ENCODE assay signal across 8 cellular contexts in genomic region chr6:85593438-85594196, GRCh38. TPM values are rescaled to one million over a fixed set of nuclear protein-coding genes. Genes with fewer than 3 reads are reported as not detected.
DNase-seq lines count a peak whose midpoint lies in the region; ATAC-seq and TF ChIP-seq lines count a peak whose summit lies in the region.

Gene SNX14 (minus strand): TSS chr6:85593858. CDS start chr6:85593718, 140 bp downstream.

- H3K27ac Mint-ChIP-seq in type B pancreatic cell = peak within 1 kb of the TSS; percentile 97

- no peaks in the 10 kb centered on the region for H3K27me3 ChIP-seq in adrenal gland
- no peaks in the 10 kb centered on the region for H3K27me3 ChIP-seq in heart right ventricle

- H3K4me1 ChIP-seq in adrenal gland (replicated peaks in 1 of 2) = peaks cover 13 to 16% of the 10 kb centered on the region in 2 donors
- H3K4me1 ChIP-seq in heart right ventricle = peaks cover 0 to 32% (median 27%) of the 10 kb centered on the region in 9 donors

- no peaks in the 10 kb centered on the region for H3K27me3 Mint-ChIP-seq in type B pancreatic cell

- intact Hi-C loops in adrenal gland (cut with DNase I) (loop anchor here in 1 of 2 donors (10.0 kb wide), 1 partner anchor 81 kb away; no protein-coding TSS in a partner anchor), heart right ventricle (cut with DNase I) (loop anchor here in 8 of 10 donors (1.0 to 5.0 kb wide), 7 partner anchors 49 to 85 kb away; partner anchors contain the start of gene SYNCRIP (in 6 of the 8)), posterior cingulate gyrus (cut with DNase I) (loop anchor here (1.0 kb wide), 1 partner anchor 50 kb away; no protein-coding TSS in a partner anchor)

- H3K4me1 Mint-ChIP-seq in type B pancreatic cell (ENCODE audit: unreplicated experiment) = peaks cover 7% of the 10 kb centered on the region

- 0% methylated on average over 6 to 82 of the region's 82 CpGs for WGBS in adrenal gland, 4 donors
- 0% methylated on average over 82 of the region's 82 CpGs for WGBS in heart right ventricle, 2 donors

- no peak for TF ChIP-seq CTCF in GM13976 (IDR thresholded peaks at IDR 0.05; ENCODE audit: borderline replicate concordance, control extremely low read depth, extremely low read depth, insufficient read depth, missing control alignments)
- peak in 2 of 6 experiments; percentile 32 to 34 for TF ChIP-seq CTCF in adrenal gland (IDR thresholded peaks at IDR 0.05)
- TF ChIP-seq CTCF in heart right ventricle (IDR thresholded peaks at IDR 0.05) = peak in 4 of 9 donors; percentile 24 to 39 (median 32)
- TF ChIP-seq CTCF in type B pancreatic cell (conservative IDR thresholded peaks at IDR 0.05) = peak; percentile 26

- ATAC-seq in HG02798 (IDR thresholded peaks at IDR 0.05; ENCODE audit: poor library complexity, unreplicated experiment) (peak; percentile 90), heart right ventricle (peak; percentile 97 to 99 (median 98))

- DNase-seq in GM13976 (ENCODE audit: low spot score) (peak; percentile 93), NCI-H1417 treated with DMSO at 0.1 percent for 48 hours (lab: John Stamatoyannopoulos, UW) (peak; percentile 59), T-helper 1 cell (peak; percentile 55 to 87 (median 63)), adrenal gland (peak; percentile 95 to 98 (median 97)), heart right ventricle (peak; percentile 95 to 97), posterior cingulate gyrus (peak; percentile 85 to 98 (median 90)), type B pancreatic cell (ENCODE audit: extremely low spot score, unreplicated experiment) (peak; percentile 86)

- in situ Hi-C loops in GM13976 (cut with MboI; ENCODE audit: low sequenced_read_pairs, unreplicated experiment) = no loop called here

- TF ChIP-seq POLR2A in adrenal gland (IDR thresholded peaks at IDR 0.05) = peak; percentile 84 to 93

- peaks cover 20% of the 10 kb centered on the region for H3K36me3 Mint-ChIP-seq in type B pancreatic cell

- H3K9me3 Mint-ChIP-seq in type B pancreatic cell = no peaks in the 10 kb centered on the region

- H3K9me3 ChIP-seq in adrenal gland (replicated peaks in 1 of 3) (no peaks in the 10 kb centered on the region), heart right ventricle (no peaks in the 10 kb centered on the region)

- H3K36me3 ChIP-seq in adrenal gland (replicated peaks in 1 of 2) (no peaks in the 10 kb centered on the region), heart right ventricle (no peaks in the 10 kb centered on the region)

- H3K4me3 Mint-ChIP-seq in type B pancreatic cell = peak within 1 kb of the TSS; percentile 97

- peak within 1 kb of the TSS; percentile 73 to 98 (median 95) for H3K27ac ChIP-seq in adrenal gland
- H3K27ac ChIP-seq in heart right ventricle = peak within 1 kb of the TSS; percentile 82 to 99 (median 97)

- peak within 1 kb of the TSS; percentile 36 to 85 (median 76) for H3K4me3 ChIP-seq in adrenal gland
- H3K4me3 ChIP-seq in heart right ventricle = peak within 1 kb of the TSS; percentile 66 to 97 (median 83)

RNA-seq across cellular contexts. Expression of gene SNX14, which starts in this region (rescaled TPM):
- total RNA-seq in adrenal gland = 100 to 1,000 TPM in 2 of 8 donors, 10 to 100 TPM in 6; 60.0 to 141 (median 78.2) TPM
- 100 to 1,000 TPM in 2 of 3 donors, 10 to 100 TPM in 1; 86.6 to 192 (median 105) TPM for polyA plus RNA-seq in adrenal gland
- 10 to 100 TPM; 21.3 to 38.1 (median 27.1) TPM for total RNA-seq in heart right ventricle
- 10 to 100 TPM; 31.5 to 52.5 TPM for polyA plus RNA-seq in heart right ventricle
- total RNA-seq in type B pancreatic cell (ENCODE audit: low replicate concordance) = 62.4 and 64.4 TPM in 2 replicates

Comparison
In these comparisons a context has a peak if more than half of its experiments do, and no peak if none do; other contexts are left out.
1. Peak in every context shown above with its lines: DNase-seq, ATAC-seq, H3K4me3 ChIP-seq and H3K27ac ChIP-seq.